Comparison of ENCODE assay signal across 24 cellular contexts in genomic region chr17:61317779-61318178, GRCh38.
"Had no signal": no experiment of that assay in that cellular context is flagged by ENCODE, and none has a peak within 500 bp of the region (broad histone marks: within the 10 kb centered on the region; RNA-seq: fewer than 3 reads in every experiment).

No MANE protein-coding gene starts in this region.

- H3K27me3 ChIP-seq: brain microvascular endothelial cell, esophagus muscularis mucosa, gastroesophageal sphincter, heart left ventricle, pancreas had no signal

- H3K4me1 Mint-ChIP-seq: activated CD4-positive, alpha-beta T cell treated with anti-CD3 and anti-CD28 coated beads, Interleukin-2, amount 10 ng/mL, durations not matched to agents 7 days and 5 days; activated naive CD4-positive, alpha-beta T cell treated with anti-CD3 and anti-CD28 coated beads, Interleukin-2, amount 10 ng/mL, durations not matched to agents 7 days and 5 days; central memory CD8-positive, alpha-beta T cell; naive B cell had no signal

- H3K27me3 Mint-ChIP-seq: activated naive CD4-positive, alpha-beta T cell treated with anti-CD3 and anti-CD28 coated beads, Interleukin-2, amount 10 ng/mL, durations not matched to agents 7 days and 5 days; central memory CD8-positive, alpha-beta T cell; naive B cell had no signal

- H3K9me3 Mint-ChIP-seq: activated CD4-positive, alpha-beta T cell treated with anti-CD3 and anti-CD28 coated beads, Interleukin-2, amount 10 ng/mL, durations not matched to agents 7 days and 5 days; activated naive CD4-positive, alpha-beta T cell treated with anti-CD3 and anti-CD28 coated beads, Interleukin-2, amount 10 ng/mL, durations not matched to agents 7 days and 5 days; central memory CD8-positive, alpha-beta T cell; immature natural killer cell; naive B cell had no signal

- H3K27ac Mint-ChIP-seq: activated CD4-positive, alpha-beta T cell treated with anti-CD3 and anti-CD28 coated beads, Interleukin-2, amount 10 ng/mL, durations not matched to agents 7 days and 5 days; activated naive CD4-positive, alpha-beta T cell treated with anti-CD3 and anti-CD28 coated beads, Interleukin-2, amount 10 ng/mL, durations not matched to agents 7 days and 5 days; immature natural killer cell; naive B cell had no signal

- FAIRE-seq: pancreas had no signal

- ATAC-seq: activated CD4-positive, CD25-positive, alpha-beta regulatory T cell treated with anti-CD3 and anti-CD28 coated beads, Interleukin-2, amount 50 U/mL, for 24 hours; gastroesophageal sphincter; heart left ventricle; left ventricle myocardium superior; mucosa of descending colon; pancreas had no signal

- DNase-seq: activated CD4-positive, alpha-beta T cell treated with anti-CD3 and anti-CD28 coated beads, Interleukin-2, amount 10 ng/mL, durations not matched to agents 7 days and 5 days; activated CD8-positive, alpha-beta memory T cell treated with anti-CD3 and anti-CD28 coated beads for 24 hours; activated CD8-positive, alpha-beta memory T cell treated with anti-CD3 and anti-CD28 coated beads, Interleukin-2, amount 50 U/mL, for 48 hours; activated effector memory CD4-positive, alpha-beta T cell treated with Interleukin-2 at 50 U/mL for 16 hours; activated naive CD4-positive, alpha-beta T cell treated with anti-CD3 and anti-CD28 coated beads, Interleukin-2, amount 10 ng/mL, durations not matched to agents 7 days and 5 days; activated T-cell treated with anti-CD3 and anti-CD28 coated beads, Interleukin-2, amount 50 U/mL, for 48 hours; aorta; brain microvascular endothelial cell; cortex of kidney; effector CD4-positive, alpha-beta T cell; heart left ventricle; immature natural killer cell; kidney glomerular epithelial cell; left ventricle myocardium superior; mucosa of descending colon; naive B cell; pancreas; sigmoid colon; stimulated activated naive CD4-positive, alpha-beta T cell; T-helper 9 cell had no signal

- H3K36me3 Mint-ChIP-seq: activated naive CD4-positive, alpha-beta T cell treated with anti-CD3 and anti-CD28 coated beads, Interleukin-2, amount 10 ng/mL, durations not matched to agents 7 days and 5 days had no signal

- H3K4me3 Mint-ChIP-seq: activated CD4-positive, alpha-beta T cell treated with anti-CD3 and anti-CD28 coated beads, Interleukin-2, amount 10 ng/mL, durations not matched to agents 7 days and 5 days; activated naive CD4-positive, alpha-beta T cell treated with anti-CD3 and anti-CD28 coated beads, Interleukin-2, amount 10 ng/mL, durations not matched to agents 7 days and 5 days; central memory CD8-positive, alpha-beta T cell; immature natural killer cell had no signal

- H3K4me1 ChIP-seq: pancreas had no signal

- H3K9me3 ChIP-seq: esophagus muscularis mucosa, gastroesophageal sphincter, heart left ventricle, mucosa of descending colon, pancreas, sigmoid colon had no signal

- H3K36me3 ChIP-seq: brain microvascular endothelial cell, esophagus muscularis mucosa, gastroesophageal sphincter, heart left ventricle, pancreas, sigmoid colon had no signal

- H3K27ac ChIP-seq: brain microvascular endothelial cell, pancreas, sigmoid colon had no signal

- H3K4me3 ChIP-seq: esophagus muscularis mucosa, gastroesophageal sphincter, heart left ventricle, mucosa of descending colon, pancreas, sigmoid colon had no signal
